11 cellular contexts compared by ENCODE assay signal in genomic region chr4:41144812-41145211, GRCh38.
DNase-seq lines count a peak whose midpoint lies in the region; ATAC-seq and TF ChIP-seq lines count a peak whose summit lies in the region.
"Had no signal": no experiment of that assay in that cellular context is flagged by ENCODE, and none has a peak within 500 bp of the region (broad histone marks: within the 10 kb centered on the region; RNA-seq: fewer than 3 reads in every experiment).

No MANE protein-coding gene starts in this region.

- DNase-seq in Caco-2 (peak; percentile 44 to 81), RWPE1 (ENCODE audit: low spot score) (peak; percentile 29), esophagus squamous epithelium (lab: John Stamatoyannopoulos, UW) (no peak), osteocyte (ENCODE audit: extremely low spot score, unreplicated experiment) (no peak), H7 (no peak)
- DNase-seq: activated gamma-delta T cell had no signal

- H3K4me1 ChIP-seq in Caco-2 (peaks cover 39% of the 10 kb centered on the region), esophagus squamous epithelium (peaks cover 0 to 73% (median 45%) of the 10 kb centered on the region in 3 donors)
- H3K4me1 ChIP-seq: BLaER1 had no signal

- WGBS in esophagus squamous epithelium, 2 donors, result 61 to 71% methylated on average over 5 of the region's 5 CpGs

- TF ChIP-seq POLR2A in esophagus squamous epithelium (IDR thresholded peaks at IDR 0.05), result no peak

- no peaks in the 10 kb centered on the region for H3K9me3 Mint-ChIP-seq in Caco-2 (ENCODE audit: unreplicated experiment)
- H3K9me3 Mint-ChIP-seq in osteocyte (ENCODE audit: unreplicated experiment), result no peaks in the 10 kb centered on the region

- H3K4me3 Mint-ChIP-seq in Caco-2 (ENCODE audit: unreplicated experiment) (no peak overlapping the region), osteocyte (ENCODE audit: unreplicated experiment) (no peak overlapping the region)

- peak overlapping the region; percentile 91 for H3K27ac ChIP-seq in RWPE1
- peak overlapping the region in 3 of 4 donors; percentile 45 to 82 (median 74) for H3K27ac ChIP-seq in esophagus squamous epithelium
- H3K27ac ChIP-seq: BLaER1, neutrophil had no signal

- ATAC-seq in GM19035 (IDR thresholded peaks at IDR 0.05; ENCODE audit: unreplicated experiment) (no peak), HG03469 (IDR thresholded peaks at IDR 0.05; ENCODE audit: unreplicated experiment) (no peak), GM19452 (IDR thresholded peaks at IDR 0.05; ENCODE audit: unreplicated experiment) (no peak)

- peaks cover 2% of the 10 kb centered on the region; the same call in 1 of the 2 replicates for H3K36me3 ChIP-seq in Caco-2 (ENCODE audit: control insufficient read depth, insufficient read depth, low read length)
- no peaks in the 10 kb centered on the region for H3K36me3 ChIP-seq in esophagus squamous epithelium
- H3K36me3 ChIP-seq in H7 (replicated peaks; ENCODE audit: control insufficient read depth, insufficient read depth, low read length), result no peaks in the 10 kb centered on the region
- H3K36me3 ChIP-seq: neutrophil had no signal

- no peak for TF ChIP-seq CTCF in Caco-2 (IDR thresholded peaks at IDR 0.05; ENCODE audit: insufficient read depth in 1 of 2, low read depth in 1 of 2, low read length in 1 of 2, severe bottlenecking in 1 of 2, unreplicated experiment in 1 of 2)
- no peak for TF ChIP-seq CTCF in RWPE1 (conservative IDR thresholded peaks at IDR 0.05; ENCODE audit: low read depth)
- no peak for TF ChIP-seq CTCF in esophagus squamous epithelium (IDR thresholded peaks at IDR 0.05)
- no peak for TF ChIP-seq CTCF in osteocyte (IDR thresholded peaks at IDR 0.05)

- BruUV-seq in Caco-2 (replicated peaks; lab: Mats Ljungman, UMichigan), result no TSS peak

- no peaks in the 10 kb centered on the region for H3K27me3 ChIP-seq in Caco-2 (replicated peaks; ENCODE audit: control insufficient read depth, insufficient read depth, low read length)
- no peaks in the 10 kb centered on the region for H3K27me3 ChIP-seq in esophagus squamous epithelium
- no peaks in the 10 kb centered on the region for H3K27me3 ChIP-seq in H7 (ENCODE audit: control insufficient read depth, insufficient read depth, low read length)
- H3K27me3 ChIP-seq: BLaER1 had no signal

- intact Hi-C loops in Caco-2 (cut with micrococcal nuclease; ENCODE audit: unreplicated experiment) (loop anchor here (1.0 kb wide), 1 partner anchor 12 kb away; no protein-coding TSS in a partner anchor), esophagus squamous epithelium (cut with DNase I) (no loop called here)

- H3K27ac Mint-ChIP-seq in Caco-2 (ENCODE audit: unreplicated experiment) (peak overlapping the region; percentile 58), osteocyte (ENCODE audit: unreplicated experiment) (peak overlapping the region; percentile 98)

- H3K4me1 Mint-ChIP-seq in Caco-2 (ENCODE audit: low read depth, unreplicated experiment) (peaks cover 38% of the 10 kb centered on the region), osteocyte (ENCODE audit: unreplicated experiment) (peaks cover 74% of the 10 kb centered on the region)

- H3K9me3 ChIP-seq in Caco-2, result no peaks in the 10 kb centered on the region
- H3K9me3 ChIP-seq in esophagus squamous epithelium, result no peaks in the 10 kb centered on the region
- H3K9me3 ChIP-seq: neutrophil had no signal

- peaks cover 30% of the 10 kb centered on the region for H3K36me3 Mint-ChIP-seq in Caco-2 (ENCODE audit: insufficient read depth, unreplicated experiment)
- H3K36me3 Mint-ChIP-seq in osteocyte (ENCODE audit: unreplicated experiment), result peaks cover 2% of the 10 kb centered on the region

- CTCF ChIA-PET in Caco-2 (lab: Charles Lee) (no interaction called here), RWPE1 (lab: Yijun Ruan, JAX) (interaction anchor here (0.5 to 0.6 kb wide), 2 partner anchors 32 to 40 kb away, joined by 3 to 4 read pairs; no protein-coding TSS in a partner anchor)

- H3K4me3 ChIP-seq in Caco-2 (ENCODE audit: low read depth, low read length) (no peak overlapping the region), esophagus squamous epithelium (no peak overlapping the region), H7 (ENCODE audit: insufficient read depth, low read depth, low read length) (no peak overlapping the region)
- H3K4me3 ChIP-seq: BLaER1 had no signal

- H3K27me3 Mint-ChIP-seq in Caco-2 (ENCODE audit: insufficient read depth, unreplicated experiment), result no peaks in the 10 kb centered on the region
- no peaks in the 10 kb centered on the region for H3K27me3 Mint-ChIP-seq in osteocyte (ENCODE audit: unreplicated experiment)

- POLR2A ChIA-PET in Caco-2 (lab: Charles Lee) (no interaction called here), RWPE1 (lab: Yijun Ruan, JAX; ENCODE audit: low non-redundant PET) (no interaction called here)

Comparison
In these comparisons a context has a peak if more than half of its experiments do, and no peak if none do; other contexts are left out.
1. DNase-seq: peak in Caco-2 (2 of 2) and RWPE1 (single experiment); none in esophagus squamous epithelium (single experiment), osteocyte (single experiment) and H7 (single experiment).